Comparison of ENCODE assay signal across 18 cellular contexts in genomic region chr20:63685269-63686026, GRCh38. TPM values are rescaled to one million over a fixed set of nuclear protein-coding genes. Genes with fewer than 3 reads are reported as not detected.
DNase-seq lines count a peak whose midpoint lies in the region; ATAC-seq and TF ChIP-seq lines count a peak whose summit lies in the region.
"Had no signal": no experiment of that assay in that cellular context is flagged by ENCODE, and none has a peak within 500 bp of the region (broad histone marks: within the 10 kb centered on the region; RNA-seq: fewer than 3 reads in every experiment).

No MANE protein-coding gene starts in this region.

- no peak overlapping the region for H3K4me2 ChIP-seq in PC-9
- H3K4me2 ChIP-seq: KMS-11 had no signal

- H3K9me3 ChIP-seq in left ventricle myocardium inferior (replicated peaks), result no peaks in the 10 kb centered on the region
- no peaks in the 10 kb centered on the region for H3K9me3 ChIP-seq in gastroesophageal sphincter
- H3K9me3 ChIP-seq in PC-9 (ENCODE audit: insufficient read depth, low read depth), result no peaks in the 10 kb centered on the region

- no peaks in the 10 kb centered on the region for H3K27me3 ChIP-seq in left ventricle myocardium inferior (ENCODE audit: low read depth)
- H3K27me3 ChIP-seq in gastroesophageal sphincter, result no peaks in the 10 kb centered on the region
- H3K27me3 ChIP-seq in rectal smooth muscle tissue (ENCODE audit: control insufficient read depth, insufficient read depth, low read length), result no peaks in the 10 kb centered on the region
- H3K27me3 ChIP-seq in PC-9 (ENCODE audit: insufficient read depth, low read depth), result no peaks in the 10 kb centered on the region

- H2AFZ ChIP-seq in PC-9, result no peak overlapping the region

- H4K20me1 ChIP-seq in PC-9 (ENCODE audit: insufficient read depth), result no peaks in the 10 kb centered on the region

- TF ChIP-seq POLR2A in gastroesophageal sphincter (IDR thresholded peaks at IDR 0.05), result no peak

- intact Hi-C loops in left ventricle myocardium inferior (cut with micrococcal nuclease) (no loop called here), Right ventricle myocardium superior (cut with DNase I) (no loop called here), PC-9 (cut with micrococcal nuclease; ENCODE audit: unreplicated experiment) (loop anchor here (10.0 kb wide), 1 partner anchor 101 kb away; no protein-coding TSS in a partner anchor)

- H3K36me3 ChIP-seq in left ventricle myocardium inferior (no peaks in the 10 kb centered on the region), gastroesophageal sphincter (peaks cover 0 to 5% of the 10 kb centered on the region in 2 donors), rectal smooth muscle tissue (ENCODE audit: control insufficient read depth, insufficient read depth, low read length) (no peaks in the 10 kb centered on the region), PC-9 (ENCODE audit: low read depth) (0 out of 2 replicates have a peak, but pooled peaks cover 3% of the 10 kb centered on the region)

- no CpG with 5 or more reads among the region's 21 CpGs for WGBS in gastroesophageal sphincter (ENCODE audit: low coverage in 1 of 2), 2 donors

- POLR2A ChIA-PET in PC-9 (lab: Charles Lee; ENCODE audit: unreplicated experiment), result no interaction called here

- no TSS peak for BruUV-seq in PC-9 (replicated peaks; lab: Mats Ljungman, UMichigan)

- peak overlapping the region; percentile 96 for H3K27ac ChIP-seq in left ventricle myocardium inferior (replicated peaks)
- peak overlapping the region in 3 of 4 donors; percentile 77 to 86 (median 78) for H3K27ac ChIP-seq in gastroesophageal sphincter
- peak overlapping the region; percentile 49 for H3K27ac ChIP-seq in rectal smooth muscle tissue (ENCODE audit: low read depth, low read length)
- H3K27ac ChIP-seq in PC-9, result no peak overlapping the region
- H3K27ac ChIP-seq: KMS-11 had no signal

- peaks cover 45% of the 10 kb centered on the region for H3F3A ChIP-seq in PC-9 (ENCODE audit: insufficient read depth, low read depth)

- H3K4me1 ChIP-seq in left ventricle myocardium inferior (peaks cover 81% of the 10 kb centered on the region), gastroesophageal sphincter (peaks cover 0 to 69% (median 45%) of the 10 kb centered on the region in 3 donors), rectal smooth muscle tissue (ENCODE audit: control insufficient read depth, insufficient read depth, low read length) (peaks cover 18% of the 10 kb centered on the region), PC-9 (replicated peaks; ENCODE audit: insufficient read depth) (peaks cover 64% of the 10 kb centered on the region)

- H3K79me2 ChIP-seq in PC-9 (ENCODE audit: low read depth), result peaks cover 9% of the 10 kb centered on the region; the same call in 1 of the 2 replicates

- TF ChIP-seq CTCF in left ventricle myocardium inferior (IDR thresholded peaks at IDR 0.05; ENCODE audit: borderline replicate concordance) (no peak), gastroesophageal sphincter (IDR thresholded peaks at IDR 0.05) (no peak), PC-9 (conservative IDR thresholded peaks at IDR 0.05) (no peak)

- no peaks in the 10 kb centered on the region for H3K9me2 ChIP-seq in PC-9 (ENCODE audit: insufficient read depth)

- ATAC-seq in Right ventricle myocardium superior (ENCODE audit: poor library complexity), result no peak
- no peak for ATAC-seq in gastroesophageal sphincter
- ATAC-seq in GM21526 (IDR thresholded peaks at IDR 0.05; ENCODE audit: low FRiP score, unreplicated experiment), result no peak

- no peak overlapping the region for H3K9ac ChIP-seq in rectal smooth muscle tissue (ENCODE audit: low read length)
- H3K9ac ChIP-seq: KMS-11 had no signal

- H3K4me3 ChIP-seq in left ventricle myocardium inferior (no peak overlapping the region), gastroesophageal sphincter (no peak overlapping the region), rectal smooth muscle tissue (ENCODE audit: low read length) (no peak overlapping the region), PC-9 (no peak overlapping the region)

- DNase-seq in left ventricle myocardium inferior, result no peak
- DNase-seq in Right ventricle myocardium superior, result no peak
- no peak for DNase-seq in stimulated activated CD4-positive, alpha-beta T cell treated with anti-CD3 and anti-CD28 coated beads, Interleukin-4, amount 100 ng/mL, for 1 hour
- DNase-seq in PC-9, result no peak
- no peak for DNase-seq in SW 1271 (lab: John Stamatoyannopoulos, UW)
- DNase-seq: activated CD4-positive, CD25-positive, alpha-beta regulatory T cell treated with anti-CD3 and anti-CD28 coated beads, Interleukin-2, amount 50 U/mL, for 72 hours; activated T-cell treated with anti-CD3 and anti-CD28 coated beads for 4 hours; amniotic stem cell; COR-L47; dermis blood vessel endothelial cell; GDM1; NCI-H1417 treated with DMSO at 0.1 percent for 48 hours; stimulated activated CD4-positive, alpha-beta T cell treated with anti-CD3 and anti-CD28 coated beads, Interleukin-2, amount 100 ng/mL, for 24 hours had no signal

- no peak for TF ChIP-seq EP300 in gastroesophageal sphincter (IDR thresholded peaks at IDR 0.05)

- CTCF ChIA-PET in PC-9 (lab: Charles Lee), result no interaction called here

RNA-seq across cellular contexts. Expression of gene TNFRSF6B, which starts 11.0 kb away (rescaled TPM):
- total RNA-seq in left ventricle myocardium inferior (0.27 TPM), Right ventricle myocardium superior (0.32 TPM), gastroesophageal sphincter (10 to 100 TPM in 3 of 4 donors, 1 to 10 TPM in 1; 8.9 to 27.8 (median 15.4) TPM), PC-9 (2021) (not detected in 2 replicates)
- total RNA-seq: mononuclear cell had no signal

RNA-seq across cellular contexts. Expression of gene ARFRP1, which starts 22.3 kb away (rescaled TPM):
- total RNA-seq in left ventricle myocardium inferior (37.1 TPM), Right ventricle myocardium superior (32.2 TPM), gastroesophageal sphincter (10 to 100 TPM; 38.9 to 56.4 (median 49.0) TPM), PC-9 (2021) (59.1 and 71.1 TPM in 2 replicates)

RNA-seq across cellular contexts. Expression of gene ZGPAT, which starts 22.4 kb away (rescaled TPM):
- total RNA-seq in left ventricle myocardium inferior (15.8 TPM), Right ventricle myocardium superior (16.0 TPM), gastroesophageal sphincter (10 to 100 TPM; 21.7 to 51.7 (median 32.9) TPM), PC-9 (2021) (27.2 and 31.4 TPM in 2 replicates)

RNA-seq across cellular contexts. Expression of gene RTEL1, which starts 27.3 kb away (rescaled TPM):
- 9.6 TPM for total RNA-seq in left ventricle myocardium inferior
- 7.3 TPM for total RNA-seq in Right ventricle myocardium superior
- 10 to 100 TPM in 3 of 4 donors, 1 to 10 TPM in 1; 7.1 to 43.7 (median 18.7) TPM for total RNA-seq in gastroesophageal sphincter
- 36.0 and 37.4 TPM in 2 replicates for total RNA-seq in PC-9 (2021)

RNA-seq across cellular contexts. Expression of gene STMN3, which starts 32.2 kb away (rescaled TPM):
- total RNA-seq in left ventricle myocardium inferior (4.6 TPM), Right ventricle myocardium superior (4.3 TPM), gastroesophageal sphincter (10 to 100 TPM; 13.7 to 31.6 (median 17.0) TPM), PC-9 (2021) (24.3 and 24.4 TPM in 2 replicates)
